In the genomic region with DNA sequence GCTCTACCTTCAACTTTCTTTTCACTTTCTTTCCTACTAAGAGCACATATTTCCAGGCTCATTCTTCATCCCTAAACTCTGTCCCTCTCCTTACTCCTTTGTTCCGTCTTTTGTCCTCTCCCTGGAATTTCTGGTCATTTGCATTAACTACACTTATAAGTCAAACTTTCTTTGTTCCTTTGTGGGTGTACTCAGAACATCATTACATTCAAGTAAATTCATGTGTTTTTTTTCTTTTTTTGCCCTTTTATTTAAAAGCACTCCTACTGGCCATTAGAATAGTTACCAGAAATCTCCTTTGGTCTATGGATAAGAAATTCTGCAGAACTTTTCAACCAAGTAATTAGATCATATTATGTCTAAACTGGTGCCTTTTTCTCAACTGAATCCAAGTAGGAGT, we compare ENCODE assay signal across 18 cellular contexts.
DNase-seq lines count a peak whose midpoint lies in the region; ATAC-seq and TF ChIP-seq lines count a peak whose summit lies in the region.
"Had no signal": no experiment of that assay in that cellular context is flagged by ENCODE, and none has a peak within 500 bp of the region (broad histone marks: within the 10 kb centered on the region; RNA-seq: fewer than 3 reads in every experiment).

No MANE protein-coding gene starts in this region.

- H3K27me3 ChIP-seq in H7 (ENCODE audit: control insufficient read depth, insufficient read depth, low read length) = no peaks in the 10 kb centered on the region
- H3K27me3 ChIP-seq: BLaER1 treated with 17β-estradiol and CSF1 and Interleukin-3, amounts not matched to agents 10 nM and 100 nM had no signal

- TF ChIP-seq CTCF in glutamatergic neuron (IDR thresholded peaks at IDR 0.05; ENCODE audit: partially characterized antibody, unreplicated experiment) (peak; percentile 25), osteocyte (IDR thresholded peaks at IDR 0.05) (peak; percentile 13)

- H3K4me1 Mint-ChIP-seq in glutamatergic neuron (ENCODE audit: low read depth, unreplicated experiment) (peaks cover 21% of the 10 kb centered on the region), osteocyte (ENCODE audit: unreplicated experiment) (peaks cover 7% of the 10 kb centered on the region)
- H3K4me1 Mint-ChIP-seq: CD8-positive, alpha-beta memory T cell had no signal

- no peaks in the 10 kb centered on the region for H3K9me3 Mint-ChIP-seq in glutamatergic neuron (ENCODE audit: unreplicated experiment)
- no peaks in the 10 kb centered on the region for H3K9me3 Mint-ChIP-seq in osteocyte (ENCODE audit: unreplicated experiment)

- peak; percentile 2 for DNase-seq in H7
- DNase-seq in astrocyte of the hippocampus (ENCODE audit: low read depth, low spot score) = peak; percentile 15
- no peak for DNase-seq in glutamatergic neuron
- DNase-seq in osteocyte (ENCODE audit: extremely low spot score, unreplicated experiment) = no peak
- no peak for DNase-seq in DMS153 (lab: John Stamatoyannopoulos, UW)
- DNase-seq: CD8-positive, alpha-beta memory T cell; DND-41; Kasumi-1; NCI-H1092 treated with DMSO at 0.1 percent for 48 hours; NCI-H146; NCI-H2081 treated with DMSO at 0.1 percent for 48 hours; NCI-H446 treated with DMSO at 0.1 percent for 48 hours; NK-92 treated with Interleukin-12 subunit alpha and Interleukin-12 subunit beta, amount 100 ng/mL, for 24 hours had no signal

- H3K36me3 Mint-ChIP-seq in glutamatergic neuron (ENCODE audit: unreplicated experiment) (no peaks in the 10 kb centered on the region), osteocyte (ENCODE audit: unreplicated experiment) (no peaks in the 10 kb centered on the region)
- H3K36me3 Mint-ChIP-seq: CD8-positive, alpha-beta memory T cell had no signal

- no peak for ATAC-seq in HG03196 (IDR thresholded peaks at IDR 0.05; ENCODE audit: unreplicated experiment)
- no peak for ATAC-seq in HG03460 (IDR thresholded peaks at IDR 0.05; ENCODE audit: unreplicated experiment)
- ATAC-seq: A549, Right ventricle myocardium inferior had no signal

- H3K27ac Mint-ChIP-seq in glutamatergic neuron (ENCODE audit: unreplicated experiment) (no peak overlapping the region), osteocyte (ENCODE audit: unreplicated experiment) (no peak overlapping the region)
- H3K27ac Mint-ChIP-seq: CD8-positive, alpha-beta memory T cell had no signal

- no peak overlapping the region for H3K4me3 ChIP-seq in H7 (ENCODE audit: insufficient read depth, low read depth, low read length)
- H3K4me3 ChIP-seq: A549; BLaER1 treated with 17β-estradiol and CSF1 and Interleukin-3, amounts not matched to agents 10 nM and 100 nM had no signal

- H3K36me3 ChIP-seq in H7 (replicated peaks; ENCODE audit: control insufficient read depth, insufficient read depth, low read length) = no peaks in the 10 kb centered on the region
- H3K36me3 ChIP-seq: BLaER1 treated with 17β-estradiol and CSF1 and Interleukin-3, amounts not matched to agents 10 nM and 100 nM had no signal

- H3K4me3 Mint-ChIP-seq in glutamatergic neuron (ENCODE audit: unreplicated experiment) (no peak overlapping the region), osteocyte (ENCODE audit: unreplicated experiment) (no peak overlapping the region)
- H3K4me3 Mint-ChIP-seq: CD8-positive, alpha-beta memory T cell had no signal

- H3K27me3 Mint-ChIP-seq in glutamatergic neuron (ENCODE audit: unreplicated experiment) = peaks cover 1% of the 10 kb centered on the region
- no peaks in the 10 kb centered on the region for H3K27me3 Mint-ChIP-seq in osteocyte (ENCODE audit: unreplicated experiment)
- H3K27me3 Mint-ChIP-seq: CD8-positive, alpha-beta memory T cell had no signal

Comparison
In these comparisons a context has a peak if more than half of its experiments do, and no peak if none do; other contexts are left out.
1. DNase-seq: peak in H7 (single experiment) and astrocyte of the hippocampus (single experiment); none in glutamatergic neuron (single experiment), osteocyte (single experiment) and DMS153 (single experiment).